In genomic region chr17:29918922-29919856, GRCh38 we compare ENCODE assay signal across 1 cellular context.
TF ChIP-seq lines count a peak whose summit lies in the region.

No MANE protein-coding gene starts in this region.

TF ChIP-seq in K562, 482 proteins besides CTCF, POLR2A, EP300 and RAD21:
- 0 out of 2 replicates have a peak, but pooled peaks have one; percentile 29 for TF ChIP-seq PKNOX1 (IDR thresholded peaks at IDR 0.05)
- no peak for TF ChIP-seq STAT5B (CRISPR knock-in tag; IDR thresholded peaks at IDR 0.05)
